8 cellular contexts compared by ENCODE assay signal in the genomic region with DNA sequence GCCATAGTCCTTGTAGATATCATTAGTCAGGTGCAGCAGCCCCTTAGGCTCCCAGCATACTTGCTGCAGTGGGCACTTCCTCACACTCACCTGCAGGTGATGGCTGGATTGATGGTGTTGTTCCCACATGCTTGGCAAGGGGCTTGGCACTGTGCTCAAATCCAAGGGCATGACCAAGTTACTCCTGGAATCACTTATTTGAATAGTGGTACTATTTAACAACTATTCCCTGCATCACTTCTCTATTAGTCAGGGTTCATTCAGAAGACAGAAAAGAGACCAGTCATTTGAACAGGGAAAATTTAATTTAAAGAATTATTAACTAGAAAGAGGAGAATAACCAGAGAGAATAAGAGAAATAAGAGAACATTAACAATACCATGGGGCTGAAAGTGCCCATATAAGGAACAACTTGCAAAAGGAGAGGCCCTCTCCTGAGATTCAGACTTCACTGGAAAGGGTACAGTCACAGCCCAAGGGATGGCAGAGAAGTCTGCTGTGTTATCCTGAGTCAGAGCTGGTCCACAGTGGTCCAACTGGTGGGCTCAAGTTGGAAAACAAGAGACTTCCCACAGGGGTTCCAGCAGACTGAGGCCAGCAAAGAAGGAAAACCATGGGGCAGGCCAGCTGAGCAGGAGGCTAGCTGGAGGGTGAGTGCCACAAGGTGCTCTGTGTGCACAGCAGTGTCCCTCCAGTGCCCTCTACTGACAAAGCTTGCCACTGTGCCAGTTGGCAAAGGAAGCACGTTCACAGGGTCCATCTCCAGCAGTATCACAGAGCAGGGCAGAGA. TPM values are rescaled to one million over a fixed set of nuclear protein-coding genes. Genes with fewer than 3 reads are reported as not detected.
DNase-seq lines count a peak whose midpoint lies in the region; ATAC-seq and TF ChIP-seq lines count a peak whose summit lies in the region.

No MANE protein-coding gene starts in this region.

- no peaks in the 10 kb centered on the region for H3K36me3 Mint-ChIP-seq in activated naive CD8-positive, alpha-beta T cell treated with anti-CD3 and anti-CD28 coated beads, Interleukin-2, amount 10 ng/mL, durations not matched to agents 7 days and 5 days

- TF ChIP-seq CTCF in heart left ventricle (IDR thresholded peaks at IDR 0.05): peak in 11 of 12 donors; percentile 23 to 65 (median 50)

- H3K27ac ChIP-seq in heart left ventricle: no peak overlapping the region

- ATAC-seq in GM18519 (IDR thresholded peaks at IDR 0.05; ENCODE audit: low FRiP score, unreplicated experiment) (peak; percentile 69), HG03135 (IDR thresholded peaks at IDR 0.05; ENCODE audit: unreplicated experiment) (peak; percentile 75), heart left ventricle (peak; percentile 81 to 96 (median 95))
- ATAC-seq in activated naive CD8-positive, alpha-beta T cell treated with anti-CD3 and anti-CD28 coated beads, Interleukin-2, amount 10 ng/mL, durations not matched to agents 7 days and 5 days (ENCODE audit: low read depth): peak; percentile 88

- H3K4me3 Mint-ChIP-seq in activated naive CD8-positive, alpha-beta T cell treated with anti-CD3 and anti-CD28 coated beads, Interleukin-2, amount 10 ng/mL, durations not matched to agents 7 days and 5 days: no peak overlapping the region

- H3K27ac Mint-ChIP-seq in activated naive CD8-positive, alpha-beta T cell treated with anti-CD3 and anti-CD28 coated beads, Interleukin-2, amount 10 ng/mL, durations not matched to agents 7 days and 5 days: no peak overlapping the region

- H3K36me3 ChIP-seq in heart left ventricle: no peaks in the 10 kb centered on the region

- peaks cover 2% of the 10 kb centered on the region for H3K4me1 Mint-ChIP-seq in activated naive CD8-positive, alpha-beta T cell treated with anti-CD3 and anti-CD28 coated beads, Interleukin-2, amount 10 ng/mL, durations not matched to agents 7 days and 5 days

- no peaks in the 10 kb centered on the region for H3K9me3 ChIP-seq in heart left ventricle

- H3K27me3 Mint-ChIP-seq in activated naive CD8-positive, alpha-beta T cell treated with anti-CD3 and anti-CD28 coated beads, Interleukin-2, amount 10 ng/mL, durations not matched to agents 7 days and 5 days: peaks cover 21% of the 10 kb centered on the region

- no peak overlapping the region for H3K4me3 ChIP-seq in heart left ventricle

- no peaks in the 10 kb centered on the region for H3K4me1 ChIP-seq in heart left ventricle

- H3K27me3 ChIP-seq in heart left ventricle: peaks cover 0 to 5% (median 0%) of the 10 kb centered on the region in 9 donors

- WGBS in heart left ventricle, 4 donors: 0 to 16% (median 4%) methylated on average over 1 of the region's 1 CpG

- no peak for TF ChIP-seq POLR2A in heart left ventricle (IDR thresholded peaks at IDR 0.05)

- intact Hi-C loops in heart left ventricle (cut with DNase I): no loop called here

- peak in 13 of 14 donors; percentile 17 to 69 (median 60) for DNase-seq in C1 segment of cervical spinal cord (lab: John Stamatoyannopoulos, UW)
- peak; percentile 9 for DNase-seq in NCI-H82 treated with DMSO at 0.1 percent for 48 hours (lab: John Stamatoyannopoulos, UW; ENCODE audit: unreplicated experiment)
- peak; percentile 39 for DNase-seq in activated naive CD8-positive, alpha-beta T cell treated with anti-CD3 and anti-CD28 coated beads, Interleukin-2, amount 10 ng/mL, durations not matched to agents 7 days and 5 days
- peak; percentile 44 to 68 (median 58) for DNase-seq in heart left ventricle
- DNase-seq in renal cortical epithelial cell (ENCODE audit: low read depth): peak; percentile 100
- no peak for DNase-seq in GM19240 (ENCODE audit: insufficient read length, low spot score)

- POLR2A ChIA-PET in activated naive CD8-positive, alpha-beta T cell treated with anti-CD3 and anti-CD28 coated beads, Interleukin-2, amount 10 ng/mL, durations not matched to agents 7 days and 5 days (lab: Charles Lee): no interaction called here

- H3K9me3 Mint-ChIP-seq in activated naive CD8-positive, alpha-beta T cell treated with anti-CD3 and anti-CD28 coated beads, Interleukin-2, amount 10 ng/mL, durations not matched to agents 7 days and 5 days: no peaks in the 10 kb centered on the region

RNA-seq across cellular contexts. Expression of a gene that starts 9.8 kb away (rescaled TPM):
- 10 to 100 TPM; 19.4 to 24.0 TPM for total RNA-seq in activated naive CD8-positive, alpha-beta T cell treated with anti-CD3 and anti-CD28 coated beads, Interleukin-2, amount 10 ng/mL, durations not matched to agents 7 days and 5 days
- total RNA-seq in heart left ventricle (1,000 to 10,000 TPM in 1 of 9 donors, 10 to 100 TPM in 4, 1 to 10 TPM in 4; 6.4 to 1,074 (median 11.4) TPM), renal cortical epithelial cell (723 and 3,280 TPM in 2 replicates)
- 10 to 100 TPM in 1 of 2 donors, 1 to 10 TPM in 1; 1.6 to 42.9 TPM for polyA plus RNA-seq in heart left ventricle

RNA-seq across cellular contexts. Expression of a gene that starts 22.1 kb away (rescaled TPM):
- 10 to 100 TPM in 1 of 2 experiments, 1 to 10 TPM in 1; 9.5 to 10.9 TPM for total RNA-seq in activated naive CD8-positive, alpha-beta T cell treated with anti-CD3 and anti-CD28 coated beads, Interleukin-2, amount 10 ng/mL, durations not matched to agents 7 days and 5 days
- 10 to 100 TPM; 11.5 to 26.7 (median 17.2) TPM for total RNA-seq in heart left ventricle
- 10 to 100 TPM in 1 of 2 donors, 1 to 10 TPM in 1; 6.6 to 12.2 TPM for polyA plus RNA-seq in heart left ventricle
- 29.2 and 189 TPM in 2 replicates for total RNA-seq in renal cortical epithelial cell
